9 cellular contexts compared by ENCODE assay signal in genomic region chr6:31579546-31580445, GRCh38. TPM values are rescaled to one million over a fixed set of nuclear protein-coding genes. Genes with fewer than 3 reads are reported as not detected.
DNase-seq lines count a peak whose midpoint lies in the region; ATAC-seq, FAIRE-seq and TF ChIP-seq lines count a peak whose summit lies in the region.
"Had no signal": no experiment of that assay in that cellular context is flagged by ENCODE, and none has a peak within 500 bp of the region (broad histone marks: within the 10 kb centered on the region; RNA-seq: fewer than 3 reads in every experiment).

No MANE protein-coding gene starts in this region.

- H2BK12ac ChIP-seq in H1 (ENCODE audit: low read depth, low read length): peak overlapping the region; percentile 75; the same call in 1 of the 2 replicates

- H3K56ac ChIP-seq in H1 (replicated peaks; ENCODE audit: insufficient read length, low read depth, low read length): no peak overlapping the region

- H4K8ac ChIP-seq in H1 (ENCODE audit: extremely low read depth, insufficient read depth, low read length): no peak overlapping the region

- peak overlapping the region; percentile 31; the same call in 1 of the 2 replicates for H2BK15ac ChIP-seq in H1 (ENCODE audit: low read length)

- no TSS peak for BruUV-seq in OCI-LY7 (replicated peaks; lab: Mats Ljungman, UMichigan)

- H3K23ac ChIP-seq in H1 (ENCODE audit: insufficient read length): no peak overlapping the region

- no peak overlapping the region for H4K91ac ChIP-seq in H1 (replicated peaks; ENCODE audit: insufficient read length, low read length)

- H2AFZ ChIP-seq in OCI-LY7 (ENCODE audit: low read length): no peak overlapping the region
- no peak overlapping the region for H2AFZ ChIP-seq in H1 (ENCODE audit: low read length)

- H2BK20ac ChIP-seq in H1 (ENCODE audit: low read length): no peak overlapping the region

- no peak overlapping the region for H3K9ac ChIP-seq in H1 (replicated peaks in 1 of 4; ENCODE audit: extremely low read depth in 1 of 4, low read depth in 3 of 4, low read length in 3 of 4)

- no peak overlapping the region for H3K18ac ChIP-seq in H1 (ENCODE audit: extremely low read depth, low read length)

- H4K5ac ChIP-seq in H1 (ENCODE audit: insufficient read length, low read depth, low read length): no peak overlapping the region

- TF ChIP-seq RAD21 in H1 (IDR thresholded peaks at IDR 0.05 in 1 of 2, conservative IDR thresholded peaks at IDR 0.05 in 1 of 2; ENCODE audit: low read depth in 2 of 2, low read length in 2 of 2): no peak

- intact Hi-C loops in OCI-LY7 (cut with micrococcal nuclease; ENCODE audit: unreplicated experiment): loop anchor here (10.0 kb wide), 1 partner anchor 175 kb away; the partner anchor contains the start of gene MICA
- intact Hi-C loops in spleen (cut with DNase I; ENCODE audit: low total_unique reads): no loop called here

- peaks cover 9% of the 10 kb centered on the region; the same call in 1 of the 2 replicates for H3K23me2 ChIP-seq in H1 (ENCODE audit: low read depth, low read length)

- H3K79me2 ChIP-seq in OCI-LY7 (ENCODE audit: insufficient read depth, low read depth, low read length) (peaks cover 15% of the 10 kb centered on the region; the same call in 1 of the 2 replicates), H1 (ENCODE audit: control insufficient read depth in 1 of 2, insufficient read depth in 2 of 2, low read length in 2 of 2) (no peaks in the 10 kb centered on the region)

- H3K36me3 ChIP-seq in OCI-LY7 (ENCODE audit: insufficient read depth, low read length) (peaks cover 13% of the 10 kb centered on the region; the same call in 1 of the 2 replicates), H1 (ENCODE audit: control insufficient read depth in 2 of 4, insufficient read depth in 4 of 4, low read length in 3 of 4) (no peaks in the 10 kb centered on the region), spleen (peaks cover 0 to 22% (median 1%) of the 10 kb centered on the region in 6 donors)

- no peaks in the 10 kb centered on the region for H4K20me1 ChIP-seq in OCI-LY7 (ENCODE audit: insufficient read depth, low read length)
- no peaks in the 10 kb centered on the region for H4K20me1 ChIP-seq in H1 (replicated peaks in 1 of 2; ENCODE audit: control insufficient read depth in 1 of 2, insufficient read depth in 2 of 2, low read length in 2 of 2)

- H3K27ac ChIP-seq in OCI-LY7 (ENCODE audit: low read depth, low read length, poor library complexity, severe bottlenecking) (no peak overlapping the region), H1 (ENCODE audit: low read depth, low read length) (no peak overlapping the region), spleen (peak overlapping the region; percentile 27 to 98 (median 96))

- ATAC-seq in HG03354 (IDR thresholded peaks at IDR 0.05; ENCODE audit: poor library complexity, severe bottlenecking, unreplicated experiment) (no peak), HG02623 (IDR thresholded peaks at IDR 0.05; ENCODE audit: unreplicated experiment) (no peak), GM18873 (IDR thresholded peaks at IDR 0.05; ENCODE audit: low FRiP score, unreplicated experiment) (no peak)

- H3K14ac ChIP-seq in H1 (ENCODE audit: insufficient read length): no peak overlapping the region

- TF ChIP-seq EP300 in H1 (IDR thresholded peaks at IDR 0.05; ENCODE audit: borderline replicate concordance in 1 of 2, low read depth in 2 of 2, low read length in 2 of 2): no peak

- H3K9me3 ChIP-seq in OCI-LY7 (ENCODE audit: low read length) (no peaks in the 10 kb centered on the region), H1 (ENCODE audit: insufficient read depth in 2 of 2, low read depth in 1 of 2, low read length in 1 of 2) (no peaks in the 10 kb centered on the region), spleen (no peaks in the 10 kb centered on the region)

- no peak overlapping the region for H3K4ac ChIP-seq in H1 (replicated peaks; ENCODE audit: insufficient read length, low read depth, low read length)

- DNase-seq in OCI-LY7 (ENCODE audit: low spot score): no peak
- DNase-seq in H1 (ENCODE audit: low read depth in 1 of 2, low spot score in 2 of 2): no peak
- DNase-seq in spleen: no peak

- H3K4me2 ChIP-seq in OCI-LY7 (ENCODE audit: low read length) (peak overlapping the region; percentile 88), H1 (ENCODE audit: insufficient read depth in 1 of 2, low read depth in 2 of 2, low read length in 2 of 2) (peak overlapping the region; percentile 62 to 84)

- no peaks in the 10 kb centered on the region for H3K79me1 ChIP-seq in H1 (ENCODE audit: low read depth, low read length)

- H2BK5ac ChIP-seq in H1 (ENCODE audit: low read depth, low read length): no peak overlapping the region

- 86% methylated on average over 8 of the region's 8 CpGs; no CpG with 5 or more reads in 1 of the 2 experiments for WGBS in H1 (ENCODE audit: extremely low coverage in 1 of 2, insufficient coverage in 1 of 2, insufficient read length in 1 of 2, insufficient replicate concordance in 2 of 2, low coverage in 1 of 2, low lambda C conversion rate in 2 of 2, missing lambda C conversion rate in 1 of 2), 2 experiments
- WGBS in spleen, 5 donors: 66 to 81% (median 73%) methylated on average over 8 of the region's 8 CpGs

- H2AK5ac ChIP-seq in H1 (ENCODE audit: low read depth, low read length): no peak overlapping the region

- no peak overlapping the region for H2BK120ac ChIP-seq in H1 (replicated peaks; ENCODE audit: low read depth, low read length)

- POLR2A ChIA-PET in OCI-LY7 (lab: Charles Lee) (interaction anchor here (0.8 to 6.0 kb wide), 4 partner anchors 10 to 63 kb away, joined by 3 to 49 read pairs (median 6); no protein-coding TSS in a partner anchor), H1 (lab: Charles Lee; ENCODE audit: partially characterized antibody) (interaction anchor here (0.7 to 12.2 kb wide), 15 partner anchors 9 to 138 kb away, joined by 3 to 110 read pairs (median 5); partner anchors contain the start of genes ATP6V1G2, C6orf47, DDX39B and NFKBIL1)

- TF ChIP-seq POLR2A in GM19099 (IDR thresholded peaks at IDR 0.05; ENCODE audit: extremely low read depth, insufficient read length, low read depth) (peak; percentile 33), H1 (IDR thresholded peaks at IDR 0.05; ENCODE audit: control extremely low read depth in 1 of 2, low read depth in 2 of 2, low read length in 2 of 2) (no peak), spleen (IDR thresholded peaks at IDR 0.05) (no peak)

- H3K27me3 ChIP-seq in H1 (replicated peaks in 1 of 4; ENCODE audit: control insufficient read depth in 3 of 4, extremely low read depth in 1 of 4, insufficient read depth in 3 of 4, low read length in 3 of 4): peaks cover 0 to 8% (median 7%) of the 10 kb centered on the region in 4 experiments; a peak in 5 of 7 replicates
- no peaks in the 10 kb centered on the region for H3K27me3 ChIP-seq in spleen (replicated peaks in 1 of 7)

- TF ChIP-seq CTCF in OCI-LY7 (conservative IDR thresholded peaks at IDR 0.05; ENCODE audit: low read length) (no peak), H1 (IDR thresholded peaks at IDR 0.05; ENCODE audit: control extremely low read depth in 1 of 3, insufficient read depth in 1 of 3, low read depth in 1 of 3, low read length in 3 of 3) (no peak), spleen (IDR thresholded peaks at IDR 0.05 in 8 of 11, conservative IDR thresholded peaks at IDR 0.05 in 3 of 11) (no peak)

- H3K4me1 ChIP-seq in OCI-LY7 (ENCODE audit: insufficient read depth, low read length, poor library complexity, severe bottlenecking) (peaks cover 78% of the 10 kb centered on the region), H1 (replicated peaks in 1 of 4; ENCODE audit: control insufficient read depth in 3 of 4, insufficient read depth in 4 of 4, low read length in 3 of 4) (peaks cover 0 to 6% (median 6%) of the 10 kb centered on the region in 4 experiments; a peak in 6 of 7 replicates), spleen (peaks cover 49 to 94% (median 87%) of the 10 kb centered on the region in 6 donors)

- CTCF ChIA-PET in OCI-LY7 (lab: Charles Lee; ENCODE audit: unreplicated experiment) (interaction anchor here (1.3 to 4.4 kb wide), 2 partner anchors 18 to 31 kb away, joined by 3 to 27 read pairs; no protein-coding TSS in a partner anchor), H1 (lab: Charles Lee; ENCODE audit: partially characterized antibody) (interaction anchor here (0.6 to 19.2 kb wide), 16 partner anchors 11 to 280 kb away, joined by 3 to 640 read pairs (median 6); partner anchors contain the start of genes ATP6V1G2, DDX39B, LST1 and LTB)

- peak overlapping the region; percentile 87 for H3K4me3 ChIP-seq in OCI-LY7 (ENCODE audit: low read depth, low read length, poor library complexity, severe bottlenecking)
- H3K4me3 ChIP-seq in H1 (ENCODE audit: extremely low read depth in 1 of 4, insufficient read depth in 2 of 4, low read depth in 3 of 4, low read length in 4 of 4): peak overlapping the region in 2 of 4 experiments; percentile 54 to 82; a peak in 3 of 8 replicates
- peak overlapping the region; percentile 61 to 97 (median 82) for H3K4me3 ChIP-seq in spleen

- H3K9me2 ChIP-seq in OCI-LY7 (ENCODE audit: insufficient read depth, low read length): no peaks in the 10 kb centered on the region

- FAIRE-seq in H1 (lab: Jason Lieb, UNC): no peak

RNA-seq across cellular contexts. Expression of gene LTB, which starts 2.4 kb away (rescaled TPM):
- total RNA-seq in OCI-LY7 (2014; rRNA removed; shearing (Covaris generic)): 36.5 and 46.8 TPM in 2 replicates
- total RNA-seq in OCI-LY7 (2022): 36.9 and 39.2 TPM in 2 replicates
- 0.43 TPM in 1 of 2 replicates, not detected in the other for total RNA-seq in H1 (2021; fragmentation: NEBNext Ultra II Directional; extraction: Animal tissue kit (Norgen Biotek cat#: 25700))
- polyA plus RNA-seq in H1 (2011; rRNA removed): 0.47 and 0.77 TPM in 2 replicates
- polyA plus RNA-seq in H1 (2011; cell fraction: cytosol; rRNA removed): 0.39 TPM
- 0.19 TPM for polyA plus RNA-seq in H1 (2011; cell fraction: nucleus; rRNA removed)
- polyA plus RNA-seq in H1 (2012, experiment 1 of 2): 0.17 to 0.89 TPM (median 0.46 TPM) in 3 of 4 replicates, not detected in the other
- not detected for polyA plus RNA-seq in H1 (2012, experiment 2 of 2)
- 0.28 TPM for polyA plus RNA-seq in H1 (2013, experiment 1 of 2)
- polyA plus RNA-seq in H1 (2013, experiment 2 of 2): 0.20 TPM
- not detected in 2 replicates for polyA minus RNA-seq in H1 (2011; rRNA and poly(A)+ RNA removed)
- not detected for polyA minus RNA-seq in H1 (2011; cell fraction: cytosol; rRNA and poly(A)+ RNA removed)
- not detected for polyA minus RNA-seq in H1 (2011; cell fraction: nucleus; rRNA and poly(A)+ RNA removed)
- total RNA-seq in spleen: 100 to 1,000 TPM in 6 of 7 donors, 10 to 100 TPM in 1; 83.0 to 403 (median 162) TPM
- 1,000 to 10,000 TPM in 1 of 3 donors, 100 to 1,000 TPM in 2; 804 to 1,256 (median 838) TPM for polyA plus RNA-seq in spleen
- total RNA-seq: RPMI7951 had no signal
- polyA plus RNA-seq: neural cell had no signal

RNA-seq across cellular contexts. Expression of gene TNF, which starts 4.4 kb away (rescaled TPM):
- total RNA-seq in OCI-LY7 (2014; rRNA removed; shearing (Covaris generic)): 1.7 and 3.5 TPM in 2 replicates
- total RNA-seq in OCI-LY7 (2022) (2.5 TPM in 2 replicates), spleen (10 to 100 TPM in 5 of 7 donors, 1 to 10 TPM in 2; 6.5 to 18.3 (median 11.6) TPM)
- total RNA-seq in H1 (2021; fragmentation: NEBNext Ultra II Directional; extraction: Animal tissue kit (Norgen Biotek cat#: 25700)): not detected in 2 replicates
- polyA plus RNA-seq in H1 (2011; rRNA removed) (not detected in 2 replicates), spleen (10 to 100 TPM in 2 of 3 donors, 1 to 10 TPM in 1; 5.5 to 17.3 (median 13.3) TPM)
- not detected for polyA plus RNA-seq in H1 (2011; cell fraction: cytosol; rRNA removed)
- not detected for polyA plus RNA-seq in H1 (2011; cell fraction: nucleus; rRNA removed)
- not detected in 4 replicates for polyA plus RNA-seq in H1 (2012, experiment 1 of 2)
- polyA plus RNA-seq in H1 (2012, experiment 2 of 2): not detected
- 0.02 TPM for polyA plus RNA-seq in H1 (2013, experiment 1 of 2)
- not detected for polyA plus RNA-seq in H1 (2013, experiment 2 of 2)
- polyA minus RNA-seq in H1 (2011; rRNA and poly(A)+ RNA removed): not detected in 2 replicates
- polyA minus RNA-seq in H1 (2011; cell fraction: cytosol; rRNA and poly(A)+ RNA removed): not detected
- polyA minus RNA-seq in H1 (2011; cell fraction: nucleus; rRNA and poly(A)+ RNA removed): not detected
- polyA plus RNA-seq: neural cell had no signal

RNA-seq across cellular contexts. Expression of gene LST1, which starts 6.3 kb away (rescaled TPM):
- 1.2 and 3.0 TPM in 2 replicates for total RNA-seq in OCI-LY7 (2014; rRNA removed; shearing (Covaris generic))
- total RNA-seq in OCI-LY7 (2022) (4.2 and 4.9 TPM in 2 replicates), spleen (100 to 1,000 TPM; 139 to 268 (median 217) TPM)
- total RNA-seq in H1 (2021; fragmentation: NEBNext Ultra II Directional; extraction: Animal tissue kit (Norgen Biotek cat#: 25700)): not detected in 2 replicates
- polyA plus RNA-seq in H1 (2011; rRNA removed) (0.25 TPM in 1 of 2 replicates, not detected in the other), spleen (100 to 1,000 TPM; 128 to 214 (median 203) TPM)
- polyA plus RNA-seq in H1 (2011; cell fraction: cytosol; rRNA removed): 0.40 TPM
- polyA plus RNA-seq in H1 (2011; cell fraction: nucleus; rRNA removed): 0.24 TPM
- 0.20 to 0.48 TPM (median 0.37 TPM) in 3 of 4 replicates, not detected in the other for polyA plus RNA-seq in H1 (2012, experiment 1 of 2)
- polyA plus RNA-seq in H1 (2012, experiment 2 of 2): not detected
- polyA plus RNA-seq in H1 (2013, experiment 1 of 2): 0.26 TPM
- polyA plus RNA-seq in H1 (2013, experiment 2 of 2): 0.20 TPM
- 0.83 TPM in 1 of 2 replicates, not detected in the other for polyA minus RNA-seq in H1 (2011; rRNA and poly(A)+ RNA removed)
- polyA minus RNA-seq in H1 (2011; cell fraction: cytosol; rRNA and poly(A)+ RNA removed): not detected
- not detected for polyA minus RNA-seq in H1 (2011; cell fraction: nucleus; rRNA and poly(A)+ RNA removed)
- total RNA-seq: RPMI7951 had no signal
- polyA plus RNA-seq: neural cell had no signal

RNA-seq across cellular contexts. Expression of gene LTA, which starts 7.7 kb away (rescaled TPM):
- 0.98 and 1.1 TPM in 2 replicates for total RNA-seq in OCI-LY7 (2014; rRNA removed; shearing (Covaris generic))
- total RNA-seq in OCI-LY7 (2022) (4.1 and 4.3 TPM in 2 replicates), spleen (10 to 100 TPM in 1 of 7 donors, 1 to 10 TPM in 6; 2.4 to 14.4 (median 5.1) TPM)
- total RNA-seq in H1 (2021; fragmentation: NEBNext Ultra II Directional; extraction: Animal tissue kit (Norgen Biotek cat#: 25700)): not detected in 2 replicates
- polyA plus RNA-seq in H1 (2011; rRNA removed) (not detected in 2 replicates), spleen (1 to 10 TPM; 6.8 to 9.2 (median 7.3) TPM)
- 0.05 TPM for polyA plus RNA-seq in H1 (2011; cell fraction: cytosol; rRNA removed)
- polyA plus RNA-seq in H1 (2011; cell fraction: nucleus; rRNA removed): 0.21 TPM
- polyA plus RNA-seq in H1 (2012, experiment 1 of 2): not detected in 4 replicates
- not detected for polyA plus RNA-seq in H1 (2012, experiment 2 of 2)
- polyA plus RNA-seq in H1 (2013, experiment 1 of 2): 0.08 TPM
- polyA plus RNA-seq in H1 (2013, experiment 2 of 2): not detected
- polyA minus RNA-seq in H1 (2011; rRNA and poly(A)+ RNA removed): not detected in 2 replicates
- polyA minus RNA-seq in H1 (2011; cell fraction: cytosol; rRNA and poly(A)+ RNA removed): not detected
- polyA minus RNA-seq in H1 (2011; cell fraction: nucleus; rRNA and poly(A)+ RNA removed): not detected
- total RNA-seq: RPMI7951 had no signal
- polyA plus RNA-seq: neural cell had no signal

RNA-seq across cellular contexts. Expression of gene NCR3, which starts 13.0 kb away (rescaled TPM):
- 1.6 TPM in 1 of 2 replicates, not detected in the other for total RNA-seq in OCI-LY7 (2014; rRNA removed; shearing (Covaris generic))
- 0.74 and 2.0 TPM in 2 replicates for total RNA-seq in OCI-LY7 (2022)
- not detected in 2 replicates for total RNA-seq in H1 (2021; fragmentation: NEBNext Ultra II Directional; extraction: Animal tissue kit (Norgen Biotek cat#: 25700))
- polyA plus RNA-seq in H1 (2011; rRNA removed): 0.67 and 0.72 TPM in 2 replicates
- polyA plus RNA-seq in H1 (2011; cell fraction: cytosol; rRNA removed): 0.61 TPM
- polyA plus RNA-seq in H1 (2011; cell fraction: nucleus; rRNA removed): 1.2 TPM
- polyA plus RNA-seq in H1 (2012, experiment 1 of 2): 0.38 TPM in 1 of 4 replicates, not detected in the others
- polyA plus RNA-seq in H1 (2012, experiment 2 of 2): not detected
- polyA plus RNA-seq in H1 (2013, experiment 1 of 2): 0.14 TPM
- polyA plus RNA-seq in H1 (2013, experiment 2 of 2): 0.07 TPM
- 0.82 TPM in 1 of 2 replicates, not detected in the other for polyA minus RNA-seq in H1 (2011; rRNA and poly(A)+ RNA removed)
- polyA minus RNA-seq in H1 (2011; cell fraction: cytosol; rRNA and poly(A)+ RNA removed): not detected
- polyA minus RNA-seq in H1 (2011; cell fraction: nucleus; rRNA and poly(A)+ RNA removed): not detected
- total RNA-seq in spleen: 10 to 100 TPM in 6 of 7 donors, 1 to 10 TPM in 1; 7.8 to 28.1 (median 12.1) TPM
- 10 to 100 TPM; 15.9 to 30.3 (median 25.3) TPM for polyA plus RNA-seq in spleen
- polyA plus RNA-seq: neural cell had no signal

Comparison
In these comparisons a context has a peak if more than half of its experiments do, and no peak if none do; other contexts are left out.
1. H3K27ac ChIP-seq: peak in spleen (8 of 8); none in OCI-LY7 (single experiment) and H1 (single experiment).
2. RNA of gene LTB, which starts 2.4 kb away (total RNA-seq): 83.0 to 403 TPM in spleen and 36.5 to 46.8 TPM in OCI-LY7; 0.43 TPM in H1; every median in the first group is over 10 times any median in the second.
3. RNA of gene LST1, which starts 6.3 kb away (total RNA-seq): 139 to 268 TPM in spleen; 1.2 to 4.9 TPM in OCI-LY7 and not detected in H1; every median in the first group is over 10 times any median in the second.